In the genomic region with DNA sequence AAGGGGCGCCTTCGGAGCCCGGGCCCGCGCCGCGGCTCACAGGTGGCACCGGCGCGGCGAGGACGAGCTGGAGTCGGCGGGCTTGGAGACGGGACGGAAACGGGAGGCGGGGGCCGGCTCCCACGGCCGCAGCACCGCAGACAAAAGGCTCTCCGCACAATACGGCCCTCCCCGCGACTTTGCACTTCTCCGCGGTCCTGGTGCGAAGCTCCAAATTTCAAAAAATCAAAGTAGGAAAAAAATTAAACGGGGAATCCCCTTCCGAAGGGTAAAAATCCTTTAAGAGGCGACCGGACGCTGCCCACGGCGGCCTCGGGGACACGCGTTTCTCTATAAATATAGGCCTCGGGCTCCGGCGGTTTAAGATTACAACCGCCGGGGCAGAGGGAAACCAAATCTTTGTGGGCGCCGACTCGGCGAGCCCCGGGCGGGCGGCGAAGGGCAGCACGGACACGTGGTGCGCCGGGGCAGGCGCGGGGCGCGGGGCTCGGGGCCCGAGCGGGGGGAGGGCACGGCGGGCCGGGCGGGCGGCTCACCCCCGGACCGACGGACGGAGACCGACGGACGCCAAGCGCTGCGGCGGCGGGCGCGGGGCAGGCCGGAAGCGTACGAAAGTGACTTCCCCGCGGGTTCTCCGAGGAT, we compare ENCODE assay signal across 8 cellular contexts. TPM values are rescaled to one million over a fixed set of nuclear protein-coding genes. Genes with fewer than 3 reads are reported as not detected.
A peak's percentile ranks its signal among the peaks of the same experiment; 100 is the strongest.
DNase-seq lines count a peak whose midpoint lies in the region; ATAC-seq, FAIRE-seq and TF ChIP-seq lines count a peak whose summit lies in the region.

No MANE protein-coding gene starts in this region.

- H3K4me1 ChIP-seq in K562 (replicated peaks in 1 of 2; ENCODE audit: control insufficient read depth in 2 of 2, insufficient read depth in 2 of 2, low read length in 2 of 2) = peaks cover 17 to 24% of the 10 kb centered on the region in 2 experiments; a peak in 4 of 5 replicates
- H3K4me1 ChIP-seq in smooth muscle cell (ENCODE audit: low read depth) = peaks cover 20% of the 10 kb centered on the region

- no peak for FAIRE-seq in K562 (lab: Jason Lieb, UNC)

- POLR2A ChIA-PET in RWPE1 (lab: Yijun Ruan, JAX; ENCODE audit: low non-redundant PET) = no interaction called here
- POLR2A ChIA-PET in K562 (lab: Yijun Ruan, JAX) = interaction anchor here (0.5 to 5.4 kb wide), 24 partner anchors 8 to 561 kb away, joined by 3 to 82 read pairs (median 3); partner anchors contain the start of gene PPIE

- under 1% methylated on average over 72 of the region's 87 CpGs for WGBS in K562 (ENCODE audit: insufficient coverage, low coverage, missing lambda C conversion rate)
- under 1% methylated on average over 71 of the region's 87 CpGs for WGBS in smooth muscle cell (ENCODE audit: low lambda C conversion rate)

- peak overlapping the region; percentile 92 to 95 for H3K9ac ChIP-seq in K562 (ENCODE audit: insufficient read depth in 1 of 2, low read depth in 2 of 2, low read length in 2 of 2)
- H3K9ac ChIP-seq in smooth muscle cell (ENCODE audit: low read depth) = peak overlapping the region; percentile 97

- intact Hi-C loops in K562 (cut with micrococcal nuclease) = no loop called here

- H2AFZ ChIP-seq in K562 (ENCODE audit: low read depth, low read length) (no peak overlapping the region; the same call in 1 of the 2 replicates), smooth muscle cell (ENCODE audit: low read depth) (no peak overlapping the region)

- H3K79me2 ChIP-seq in K562 (ENCODE audit: control insufficient read depth, insufficient read depth, low read length) = peaks cover 56% of the 10 kb centered on the region
- peaks cover 51% of the 10 kb centered on the region for H3K79me2 ChIP-seq in smooth muscle cell (ENCODE audit: low read depth)

- no TSS peak for BruUV-seq in K562 (replicated peaks; lab: Mats Ljungman, UMichigan)

- in situ Hi-C loops in K562 (cut with MboI) = no loop called here

- TF ChIP-seq RAD21 in K562 (CRISPR knock-in tag; conservative IDR thresholded peaks at IDR 0.05 in 1 of 2, IDR thresholded peaks at IDR 0.05 in 1 of 2) = no peak

- TF ChIP-seq CTCF in RWPE1 (conservative IDR thresholded peaks at IDR 0.05; ENCODE audit: low read depth) (no peak), K562 (IDR thresholded peaks at IDR 0.05 in 2 of 3, conservative IDR thresholded peaks at IDR 0.05 in 1 of 3; ENCODE audit: insufficient read depth in 2 of 3, low read depth in 1 of 3, low read length in 3 of 3) (no peak), smooth muscle cell (IDR thresholded peaks at IDR 0.05; ENCODE audit: borderline replicate concordance, insufficient read depth, poor library complexity, severe bottlenecking) (no peak)

- H3K9me3 ChIP-seq in K562 (replicated peaks; ENCODE audit: control insufficient read depth, insufficient read depth, low read depth, low read length) (no peaks in the 10 kb centered on the region), smooth muscle cell (replicated peaks; ENCODE audit: low read depth) (no peaks in the 10 kb centered on the region)

- no peaks in the 10 kb centered on the region for H3K27me3 ChIP-seq in K562 (ENCODE audit: control insufficient read depth in 2 of 2, insufficient read depth in 2 of 2, low read length in 2 of 2)
- H3K27me3 ChIP-seq in smooth muscle cell (ENCODE audit: low read depth) = no peaks in the 10 kb centered on the region

- H3K36me3 ChIP-seq in K562 (ENCODE audit: control insufficient read depth, insufficient read depth, low read length) (peaks cover 45% of the 10 kb centered on the region), smooth muscle cell (ENCODE audit: low read depth) (peaks cover 10% of the 10 kb centered on the region)

- H4K20me1 ChIP-seq in K562 (replicated peaks; ENCODE audit: control insufficient read depth, insufficient read depth, low read length) = peaks cover 44% of the 10 kb centered on the region
- peaks cover 51% of the 10 kb centered on the region for H4K20me1 ChIP-seq in smooth muscle cell (ENCODE audit: low read depth)

- CTCF ChIA-PET in RWPE1 (lab: Yijun Ruan, JAX) (interaction anchor here (0.6 to 1.7 kb wide), 5 partner anchors 10 to 1751 kb away, joined by 3 to 6 read pairs (median 6); no protein-coding TSS in a partner anchor), K562 (lab: Yijun Ruan, JAX; ENCODE audit: low intra/inter-chr PET ratio) (interaction anchor here (0.6 kb wide), 2 partner anchors 10 to 161 kb away, joined by 5 to 6 read pairs; no protein-coding TSS in a partner anchor)

- no peak for TF ChIP-seq EP300 in K562 (IDR thresholded peaks at IDR 0.05; ENCODE audit: low read length)

- ATAC-seq in HG03045 (IDR thresholded peaks at IDR 0.05; ENCODE audit: unreplicated experiment) (peak; percentile 43), K562 (peak; percentile 34)

- H3K4me3 ChIP-seq in K562 (peak overlapping the region; percentile 91), smooth muscle cell (peak overlapping the region; percentile 97)

- no peak for TF ChIP-seq POLR2A in K562 (conservative IDR thresholded peaks at IDR 0.05)

- H3K27ac ChIP-seq in RWPE1 (peak overlapping the region; percentile 72), K562 (ENCODE audit: extremely low read depth, low read depth, low read length) (peak overlapping the region; percentile 86), smooth muscle cell (ENCODE audit: low read depth) (peak overlapping the region; percentile 85)

- H3K4me2 ChIP-seq in K562 (ENCODE audit: insufficient read depth, low read length) (peak overlapping the region; percentile 90), smooth muscle cell (peak overlapping the region; percentile 99)

- H3F3A ChIP-seq in smooth muscle cell (ENCODE audit: low read depth) = no peaks in the 10 kb centered on the region

- DNase-seq in activated T-cell treated with anti-CD3 and anti-CD28 coated beads for 1 hour (ENCODE audit: low read depth) (peak; percentile 20), RWPE1 (ENCODE audit: low spot score) (no peak), K562 (ENCODE audit: extremely low read depth in 1 of 4, low spot score in 3 of 4) (peak in 3 of 4 experiments; percentile 61 to 74 (median 71)), iPS-NIHi11 (ENCODE audit: low spot score) (peak; percentile 69), smooth muscle cell (lab: John Stamatoyannopoulos, UW; ENCODE audit: unreplicated experiment) (peak; percentile 36), NCI-H345 (lab: John Stamatoyannopoulos, UW) (no peak)
- DNase-seq in activated T-cell treated with anti-CD3 and anti-CD28 coated beads, Interleukin-2, amount 50 U/mL, for 1 hour = no peak

- peaks cover 9% of the 10 kb centered on the region for H3K9me1 ChIP-seq in K562 (ENCODE audit: control insufficient read depth, insufficient read depth, low read length)

TF ChIP-seq in K562, 482 proteins besides CTCF, POLR2A, EP300 and RAD21 (continues in another document):
- TF ChIP-seq IRF2 (CRISPR knock-in tag; IDR thresholded peaks at IDR 0.05) = no peak
- 0 out of 2 replicates have a peak, but pooled peaks have one; percentile 34 for TF ChIP-seq SRSF1 (IDR thresholded peaks at IDR 0.05; ENCODE audit: low read depth, low read length)
- TF ChIP-seq, protein P1, sequence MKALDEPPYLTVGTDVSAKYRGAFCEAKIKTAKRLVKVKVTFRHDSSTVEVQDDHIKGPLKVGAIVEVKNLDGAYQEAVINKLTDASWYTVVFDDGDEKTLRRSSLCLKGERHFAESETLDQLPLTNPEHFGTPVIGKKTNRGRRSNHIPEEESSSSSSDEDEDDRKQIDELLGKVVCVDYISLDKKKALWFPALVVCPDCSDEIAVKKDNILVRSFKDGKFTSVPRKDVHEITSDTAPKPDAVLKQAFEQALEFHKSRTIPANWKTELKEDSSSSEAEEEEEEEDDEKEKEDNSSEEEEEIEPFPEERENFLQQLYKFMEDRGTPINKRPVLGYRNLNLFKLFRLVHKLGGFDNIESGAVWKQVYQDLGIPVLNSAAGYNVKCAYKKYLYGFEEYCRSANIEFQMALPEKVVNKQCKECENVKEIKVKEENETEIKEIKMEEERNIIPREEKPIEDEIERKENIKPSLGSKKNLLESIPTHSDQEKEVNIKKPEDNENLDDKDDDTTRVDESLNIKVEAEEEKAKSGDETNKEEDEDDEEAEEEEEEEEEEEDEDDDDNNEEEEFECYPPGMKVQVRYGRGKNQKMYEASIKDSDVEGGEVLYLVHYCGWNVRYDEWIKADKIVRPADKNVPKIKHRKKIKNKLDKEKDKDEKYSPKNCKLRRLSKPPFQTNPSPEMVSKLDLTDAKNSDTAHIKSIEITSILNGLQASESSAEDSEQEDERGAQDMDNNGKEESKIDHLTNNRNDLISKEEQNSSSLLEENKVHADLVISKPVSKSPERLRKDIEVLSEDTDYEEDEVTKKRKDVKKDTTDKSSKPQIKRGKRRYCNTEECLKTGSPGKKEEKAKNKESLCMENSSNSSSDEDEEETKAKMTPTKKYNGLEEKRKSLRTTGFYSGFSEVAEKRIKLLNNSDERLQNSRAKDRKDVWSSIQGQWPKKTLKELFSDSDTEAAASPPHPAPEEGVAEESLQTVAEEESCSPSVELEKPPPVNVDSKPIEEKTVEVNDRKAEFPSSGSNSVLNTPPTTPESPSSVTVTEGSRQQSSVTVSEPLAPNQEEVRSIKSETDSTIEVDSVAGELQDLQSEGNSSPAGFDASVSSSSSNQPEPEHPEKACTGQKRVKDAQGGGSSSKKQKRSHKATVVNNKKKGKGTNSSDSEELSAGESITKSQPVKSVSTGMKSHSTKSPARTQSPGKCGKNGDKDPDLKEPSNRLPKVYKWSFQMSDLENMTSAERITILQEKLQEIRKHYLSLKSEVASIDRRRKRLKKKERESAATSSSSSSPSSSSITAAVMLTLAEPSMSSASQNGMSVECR (CRISPR knock-in tag; IDR thresholded peaks at IDR 0.05) = no peak
- TF ChIP-seq PRPF4 (IDR thresholded peaks at IDR 0.05; ENCODE audit: insufficient read depth, low read depth, low read length, poor library complexity, severe bottlenecking) = peak; percentile 27

RNA-seq across cellular contexts. Expression of gene PABPC4, which starts 0.5 kb away (rescaled TPM):
- total RNA-seq in K562 (2011; cell fraction: chromatin; rRNA removed; ENCODE audit: low replicate concordance) = 568 TPM in 2 replicates
- 333 and 358 TPM in 2 replicates for total RNA-seq in K562 (2011; cell fraction: nucleolus; rRNA removed)
- 368 and 413 TPM in 2 replicates for total RNA-seq in K562 (2011; cell fraction: nucleoplasm; rRNA removed)
- total RNA-seq in K562 (2014; rRNA removed) (207 and 244 TPM in 2 replicates), K562 (2014; rRNA removed; fragmentation: Illumina TruSeq; extraction: Trizol) (212 and 220 TPM in 2 replicates), K562 (2015; rRNA removed; fragmentation: Illumina TruSeq; extraction: Trizol) (169 and 175 TPM in 2 replicates), K562 (2021) (520 and 526 TPM in 2 replicates), smooth muscle cell (76.3 and 106 TPM in 2 replicates)
- polyA plus RNA-seq in K562 (2011; rRNA removed) (145 and 147 TPM in 2 replicates), K562 (2014; fragmentation: Illumina TruSeq; extraction: Trizol) (369 and 413 TPM in 2 replicates), K562 (2014; fragmentation: Nextera tagmentation; extraction: Ambion mirVana) (10 to 100 TPM; 77.7 to 88.4 TPM), K562 (2014; rRNA removed) (264 and 303 TPM in 2 replicates), smooth muscle cell (67.1 and 90.3 TPM in 2 replicates)
- 136 and 188 TPM in 2 replicates for polyA plus RNA-seq in K562 (2011; cell fraction: cytosol; rRNA removed)
- polyA plus RNA-seq in K562 (2011; cell fraction: nucleus; rRNA removed) = 574 and 790 TPM in 2 replicates
- polyA plus RNA-seq in K562 (2012) = 240 and 315 TPM in 2 replicates
- 134 and 150 TPM in 2 replicates for polyA minus RNA-seq in K562 (2011; rRNA and poly(A)+ RNA removed)
- polyA minus RNA-seq in K562 (2011; cell fraction: cytosol; rRNA and poly(A)+ RNA removed) = 197 and 243 TPM in 2 replicates
- polyA minus RNA-seq in K562 (2011; cell fraction: nucleus; rRNA and poly(A)+ RNA removed) = 113 and 158 TPM in 2 replicates

Comparison
In these comparisons a context has a peak if more than half of its experiments do, and no peak if none do; other contexts are left out.
1. DNase-seq: peak in activated T-cell treated with anti-CD3 and anti-CD28 coated beads for 1 hour (single experiment), K562 (3 of 4), iPS-NIHi11 (single experiment) and smooth muscle cell (single experiment); none in activated T-cell treated with anti-CD3 and anti-CD28 coated beads, Interleukin-2, amount 50 U/mL, for 1 hour (single experiment), RWPE1 (single experiment) and NCI-H345 (single experiment).
2. Peak in every context shown above with its lines, with median percentiles within 50 percentile points of each other: H3K27ac ChIP-seq.